ENCODE assay signal across 11 cellular contexts in the genomic region with DNA sequence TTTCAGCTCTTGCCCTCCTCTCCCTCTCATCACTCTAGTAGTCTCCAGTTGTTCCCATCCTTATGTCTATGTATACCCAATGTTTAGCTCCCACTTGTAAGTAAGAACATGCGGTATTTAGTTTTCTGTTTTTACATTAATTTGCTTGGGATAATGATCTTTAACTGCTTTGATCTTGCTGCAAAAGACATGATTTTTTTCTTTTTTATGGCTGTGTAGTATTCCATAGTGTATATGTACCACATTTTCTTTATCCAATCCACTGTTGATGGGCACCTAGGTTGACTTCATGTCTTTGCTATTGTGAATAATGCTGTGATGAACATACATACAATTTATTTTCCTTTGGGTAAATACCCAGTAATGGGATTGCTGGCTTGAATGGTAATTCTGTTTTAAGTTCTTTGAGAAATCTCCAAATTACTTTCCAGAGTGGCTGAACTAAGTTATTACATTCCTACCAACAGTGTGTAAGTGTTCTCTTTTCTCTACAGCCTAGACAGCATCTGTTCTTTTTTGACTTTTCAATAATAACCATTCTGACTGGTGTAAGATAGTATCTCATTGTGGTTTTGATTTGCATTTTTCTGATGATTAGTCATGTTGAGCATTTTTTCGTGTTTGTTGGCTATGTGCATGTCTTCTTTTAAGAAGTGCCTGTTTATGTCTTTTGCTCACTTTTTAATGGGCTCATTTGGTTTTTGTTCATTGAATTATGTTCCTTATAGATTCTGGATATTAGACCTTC.
DNase-seq lines count a peak whose midpoint lies in the region; ATAC-seq and TF ChIP-seq lines count a peak whose summit lies in the region.
"Had no signal": no experiment of that assay in that cellular context is flagged by ENCODE, and none has a peak within 500 bp of the region (broad histone marks: within the 10 kb centered on the region; RNA-seq: fewer than 3 reads in every experiment).

No MANE protein-coding gene starts in this region.

- CTCF ChIA-PET in activated naive CD4-positive, alpha-beta T cell treated with anti-CD3 and anti-CD28 coated beads, Interleukin-2, amount 10 ng/mL, durations not matched to agents 7 days and 5 days (lab: Charles Lee): interaction anchor here (1.3 kb wide), 1 partner anchor 9 kb away, joined by 3 read pairs; no protein-coding TSS in a partner anchor
- CTCF ChIA-PET in activated CD8-positive, alpha-beta T cell treated with anti-CD3 and anti-CD28 coated beads, Interleukin-2, amount 10 ng/mL, durations not matched to agents 7 days and 5 days (lab: Charles Lee): interaction anchor here (0.7 to 1.1 kb wide), 6 partner anchors 11 to 183 kb away, joined by 3 to 5 read pairs (median 3); no protein-coding TSS in a partner anchor

- H3K9me3 Mint-ChIP-seq in activated naive CD4-positive, alpha-beta T cell treated with anti-CD3 and anti-CD28 coated beads, Interleukin-2, amount 50 U/mL, for 24 hours: peaks cover 5% of the 10 kb centered on the region
- peaks cover 29% of the 10 kb centered on the region for H3K9me3 Mint-ChIP-seq in activated naive CD4-positive, alpha-beta T cell treated with anti-CD3 and anti-CD28 coated beads, Interleukin-2, amount 10 ng/mL, durations not matched to agents 7 days and 5 days
- H3K9me3 Mint-ChIP-seq in activated CD8-positive, alpha-beta T cell treated with anti-CD3 and anti-CD28 coated beads, Interleukin-2, amount 10 ng/mL, durations not matched to agents 7 days and 5 days (ENCODE audit: insufficient read depth): peaks cover 27% of the 10 kb centered on the region

- H3K4me3 Mint-ChIP-seq in activated naive CD4-positive, alpha-beta T cell treated with anti-CD3 and anti-CD28 coated beads, Interleukin-2, amount 50 U/mL, for 24 hours: no peak overlapping the region
- H3K4me3 Mint-ChIP-seq in activated naive CD4-positive, alpha-beta T cell treated with anti-CD3 and anti-CD28 coated beads, Interleukin-2, amount 10 ng/mL, durations not matched to agents 7 days and 5 days: no peak overlapping the region
- H3K4me3 Mint-ChIP-seq in activated CD8-positive, alpha-beta T cell treated with anti-CD3 and anti-CD28 coated beads, Interleukin-2, amount 10 ng/mL, durations not matched to agents 7 days and 5 days: no peak overlapping the region

- TF ChIP-seq CTCF in GM13976 (IDR thresholded peaks at IDR 0.05; ENCODE audit: borderline replicate concordance, control extremely low read depth, extremely low read depth, insufficient read depth, missing control alignments): no peak

- DNase-seq in activated naive CD4-positive, alpha-beta T cell treated with anti-CD3 and anti-CD28 coated beads, Interleukin-2, amount 10 ng/mL, durations not matched to agents 7 days and 5 days: no peak
- DNase-seq in activated CD8-positive, alpha-beta T cell treated with anti-CD3 and anti-CD28 coated beads, Interleukin-2, amount 10 ng/mL, durations not matched to agents 7 days and 5 days: no peak
- DNase-seq in stimulated activated naive CD8-positive, alpha-beta T cell treated with anti-CD3 and anti-CD28 coated beads, Interleukin-15, Interleukin-2, amounts not matched to agents 100 U/mL and 50 U/mL, for 24 hours: no peak
- no peak for DNase-seq in NCI-H2227 (lab: John Stamatoyannopoulos, UW; ENCODE audit: unreplicated experiment)
- DNase-seq in GM13976 (ENCODE audit: low spot score): no peak
- no peak for DNase-seq in GOT3 (lab: John Stamatoyannopoulos, UW)
- DNase-seq: H7, NCI-H2171 had no signal

- in situ Hi-C loops in GM13976 (cut with MboI; ENCODE audit: low sequenced_read_pairs, unreplicated experiment): no loop called here

- H3K27ac Mint-ChIP-seq in activated naive CD4-positive, alpha-beta T cell treated with anti-CD3 and anti-CD28 coated beads, Interleukin-2, amount 50 U/mL, for 24 hours: peak overlapping the region; percentile 89
- H3K27ac Mint-ChIP-seq in activated naive CD4-positive, alpha-beta T cell treated with anti-CD3 and anti-CD28 coated beads, Interleukin-2, amount 10 ng/mL, durations not matched to agents 7 days and 5 days: no peak overlapping the region
- H3K27ac Mint-ChIP-seq in activated CD8-positive, alpha-beta T cell treated with anti-CD3 and anti-CD28 coated beads, Interleukin-2, amount 10 ng/mL, durations not matched to agents 7 days and 5 days: no peak overlapping the region

- no peaks in the 10 kb centered on the region for H3K27me3 Mint-ChIP-seq in activated naive CD4-positive, alpha-beta T cell treated with anti-CD3 and anti-CD28 coated beads, Interleukin-2, amount 50 U/mL, for 24 hours
- H3K27me3 Mint-ChIP-seq in activated naive CD4-positive, alpha-beta T cell treated with anti-CD3 and anti-CD28 coated beads, Interleukin-2, amount 10 ng/mL, durations not matched to agents 7 days and 5 days: no peaks in the 10 kb centered on the region
- no peaks in the 10 kb centered on the region for H3K27me3 Mint-ChIP-seq in activated CD8-positive, alpha-beta T cell treated with anti-CD3 and anti-CD28 coated beads, Interleukin-2, amount 10 ng/mL, durations not matched to agents 7 days and 5 days (ENCODE audit: low read depth)

- POLR2A ChIA-PET in activated CD8-positive, alpha-beta T cell treated with anti-CD3 and anti-CD28 coated beads, Interleukin-2, amount 10 ng/mL, durations not matched to agents 7 days and 5 days (lab: Charles Lee): interaction anchor here (0.9 kb wide), 1 partner anchor 58 kb away, joined by 3 read pairs; no protein-coding TSS in a partner anchor

- ATAC-seq in HG02981 (IDR thresholded peaks at IDR 0.05; ENCODE audit: unreplicated experiment): peak; percentile 65
- peak; percentile 30 for ATAC-seq in activated CD8-positive, alpha-beta T cell treated with anti-CD3 and anti-CD28 coated beads, Interleukin-2, amount 10 ng/mL, durations not matched to agents 7 days and 5 days
- ATAC-seq in stimulated activated naive CD8-positive, alpha-beta T cell treated with anti-CD3 and anti-CD28 coated beads, Interleukin-15, Interleukin-2, amounts not matched to agents 100 U/mL and 50 U/mL, for 24 hours: peak; percentile 28
- ATAC-seq: left lobe of liver had no signal

- peaks cover 9% of the 10 kb centered on the region for H3K36me3 Mint-ChIP-seq in activated naive CD4-positive, alpha-beta T cell treated with anti-CD3 and anti-CD28 coated beads, Interleukin-2, amount 50 U/mL, for 24 hours
- peaks cover 22% of the 10 kb centered on the region for H3K36me3 Mint-ChIP-seq in activated naive CD4-positive, alpha-beta T cell treated with anti-CD3 and anti-CD28 coated beads, Interleukin-2, amount 10 ng/mL, durations not matched to agents 7 days and 5 days
- peaks cover 33% of the 10 kb centered on the region for H3K36me3 Mint-ChIP-seq in activated CD8-positive, alpha-beta T cell treated with anti-CD3 and anti-CD28 coated beads, Interleukin-2, amount 10 ng/mL, durations not matched to agents 7 days and 5 days (ENCODE audit: low read depth)

- H3K4me1 Mint-ChIP-seq in activated naive CD4-positive, alpha-beta T cell treated with anti-CD3 and anti-CD28 coated beads, Interleukin-2, amount 50 U/mL, for 24 hours: peaks cover 24% of the 10 kb centered on the region
- peaks cover 24% of the 10 kb centered on the region for H3K4me1 Mint-ChIP-seq in activated naive CD4-positive, alpha-beta T cell treated with anti-CD3 and anti-CD28 coated beads, Interleukin-2, amount 10 ng/mL, durations not matched to agents 7 days and 5 days
- peaks cover 27% of the 10 kb centered on the region for H3K4me1 Mint-ChIP-seq in activated CD8-positive, alpha-beta T cell treated with anti-CD3 and anti-CD28 coated beads, Interleukin-2, amount 10 ng/mL, durations not matched to agents 7 days and 5 days (ENCODE audit: low read depth)
